In the genomic region with DNA sequence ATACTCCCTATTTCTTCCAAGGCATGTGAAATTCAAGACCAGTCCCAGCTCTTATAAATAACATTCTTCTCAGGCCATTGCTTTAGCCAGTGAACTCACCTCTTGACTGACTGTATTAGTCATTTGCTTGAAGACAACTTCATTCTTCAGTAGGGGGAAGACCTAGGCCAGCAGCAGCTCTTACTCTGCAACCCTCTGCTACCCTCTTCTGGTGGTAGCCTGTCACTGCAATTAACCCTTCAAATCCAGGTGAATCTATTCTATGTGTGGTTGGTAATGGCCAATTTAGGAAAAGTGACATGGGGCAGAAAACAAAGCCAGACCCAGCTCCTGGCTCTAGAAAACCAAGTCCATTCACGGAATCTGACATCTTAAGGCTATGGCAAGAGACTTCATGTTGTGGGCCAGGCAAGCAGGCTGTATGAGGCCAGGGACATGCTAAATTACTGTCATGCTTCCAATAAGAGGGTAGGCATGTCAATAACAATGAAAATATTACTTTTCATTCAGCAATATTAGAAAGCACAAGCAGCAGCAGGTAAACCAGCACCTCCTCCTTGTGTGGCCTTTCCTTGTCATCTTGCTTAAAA, we compare ENCODE assay signal across 8 cellular contexts.
DNase-seq lines count a peak whose midpoint lies in the region; ATAC-seq, FAIRE-seq and TF ChIP-seq lines count a peak whose summit lies in the region.
"Not testable (repeated sequence)": the region's sequence is repeated elsewhere in the genome, so short reads cannot be mapped to it uniquely, and the experiment has no call there.

No MANE protein-coding gene starts in this region.

- POLR2A ChIA-PET in AG04450 (lab: Yijun Ruan, JAX); PC-9 (lab: Charles Lee; ENCODE audit: unreplicated experiment): not testable (repeated sequence)

- not testable (repeated sequence) for H3K4me3 ChIP-seq in AG04450 (ENCODE audit: low read depth, low read length); PC-9; body of pancreas; heart right ventricle

- H3K79me2 ChIP-seq in PC-9 (ENCODE audit: low read depth) = not testable (repeated sequence)

- BruUV-seq in PC-9 (replicated peaks; lab: Mats Ljungman, UMichigan) = not testable (repeated sequence)

- H3K4me2 ChIP-seq in PC-9 = not testable (repeated sequence)

- not testable (repeated sequence) for H3K36me3 Mint-ChIP-seq in osteocyte (ENCODE audit: unreplicated experiment)

- H3K27me3 ChIP-seq in AG04450 (ENCODE audit: control insufficient read depth, insufficient read depth, low read length); PC-9 (ENCODE audit: insufficient read depth, low read depth); body of pancreas; heart right ventricle: not testable (repeated sequence)

- CTCF ChIA-PET in AG04450 (lab: Charles Lee); PC-9 (lab: Charles Lee): not testable (repeated sequence)

- H3K27ac ChIP-seq in AG04450 (ENCODE audit: low read depth, low read length); PC-9; body of pancreas; heart right ventricle: not testable (repeated sequence)

- H3K27ac Mint-ChIP-seq in osteocyte (ENCODE audit: unreplicated experiment) = not testable (repeated sequence)

- not testable (repeated sequence) for H3K9me3 ChIP-seq in AG04450 (ENCODE audit: control insufficient read depth, insufficient read depth, low read length); PC-9 (ENCODE audit: insufficient read depth, low read depth); body of pancreas; heart right ventricle

- H3K4me1 Mint-ChIP-seq in osteocyte (ENCODE audit: unreplicated experiment) = not testable (repeated sequence)

- not testable (repeated sequence) for H3K9me3 Mint-ChIP-seq in osteocyte (ENCODE audit: unreplicated experiment)

- intact Hi-C loops in PC-9 (cut with micrococcal nuclease; ENCODE audit: unreplicated experiment) = loop anchor here (5.0 kb wide), 1 partner anchor 1219 kb away; a partner anchor contains a TSS
- intact Hi-C loops in body of pancreas (cut with DNase I) = not testable (repeated sequence)
- intact Hi-C loops in heart right ventricle (cut with DNase I) = loop anchor here in 5 of 10 donors (2.0 to 10.0 kb wide), 4 partner anchors 292 to 302 kb away; no protein-coding TSS in a partner anchor

- H4K20me1 ChIP-seq in PC-9 (ENCODE audit: insufficient read depth) = not testable (repeated sequence)

- not testable (repeated sequence) for H3K36me3 ChIP-seq in PC-9 (ENCODE audit: low read depth); body of pancreas (replicated peaks in 1 of 2; ENCODE audit: insufficient read depth in 1 of 2, low read depth in 2 of 2); heart right ventricle

- H3K4me3 Mint-ChIP-seq in osteocyte (ENCODE audit: unreplicated experiment) = not testable (repeated sequence)

- not testable (repeated sequence) for H2AFZ ChIP-seq in PC-9

- DNase-seq in AG04450 (ENCODE audit: low read depth, low spot score); heart right ventricle; osteocyte (ENCODE audit: extremely low spot score, unreplicated experiment): not testable (repeated sequence)
- DNase-seq in H54 (ENCODE audit: insufficient read length, low spot score) = peak; percentile 0
- DNase-seq in PC-9 = peak; percentile 21 to 46
- DNase-seq in body of pancreas = peak in 3 of 4 donors; percentile 9 to 19 (median 9)

- TF ChIP-seq CTCF in AG04450 (IDR thresholded peaks at IDR 0.05; ENCODE audit: low read depth, low read length) (peak; percentile 34), PC-9 (conservative IDR thresholded peaks at IDR 0.05) (peak; percentile 80), body of pancreas (IDR thresholded peaks at IDR 0.05) (peak; percentile 23 to 73 (median 52)), heart right ventricle (IDR thresholded peaks at IDR 0.05) (peak; percentile 34 to 71 (median 60)), osteocyte (IDR thresholded peaks at IDR 0.05) (peak; percentile 52)

- H3K27me3 Mint-ChIP-seq in osteocyte (ENCODE audit: unreplicated experiment) = not testable (repeated sequence)

- TF ChIP-seq POLR2A in H54 (IDR thresholded peaks at IDR 0.05; ENCODE audit: low read depth, low read length); body of pancreas (IDR thresholded peaks at IDR 0.05): not testable (repeated sequence)

- not testable (repeated sequence) for H3F3A ChIP-seq in PC-9 (ENCODE audit: insufficient read depth, low read depth)

- ATAC-seq in GM18498 (IDR thresholded peaks at IDR 0.05; ENCODE audit: unreplicated experiment) = peak; percentile 85
- peak; percentile 77 for ATAC-seq in HG03565 (IDR thresholded peaks at IDR 0.05; ENCODE audit: unreplicated experiment)
- peak; percentile 73 for ATAC-seq in body of pancreas
- ATAC-seq in heart right ventricle = peak in 7 of 8 donors; percentile 42 to 81 (median 56)

- not testable (repeated sequence) for H3K4me1 ChIP-seq in PC-9 (replicated peaks; ENCODE audit: insufficient read depth); body of pancreas; heart right ventricle

- H3K9me2 ChIP-seq in PC-9 (ENCODE audit: insufficient read depth) = not testable (repeated sequence)

- WGBS in body of pancreas, 2 donors = 8 to 17% methylated on average over 1 of the region's 1 CpG
- WGBS in heart right ventricle, 2 donors = 5 to 19% methylated on average over 1 of the region's 1 CpG

- FAIRE-seq in H54 (lab: Jason Lieb, UNC) = peak; percentile 99
